In genomic region chr22:50304528-50305392, GRCh38 we compare ENCODE assay signal across 8 cellular contexts.
DNase-seq lines count a peak whose midpoint lies in the region; TF ChIP-seq lines count a peak whose summit lies in the region.

No MANE protein-coding gene starts in this region.

- peaks cover 6% of the 10 kb centered on the region for H3K36me3 ChIP-seq in GM06990 (ENCODE audit: control insufficient read depth, insufficient read depth, low read length)
- H3K36me3 ChIP-seq in rectal smooth muscle tissue (ENCODE audit: control insufficient read depth, insufficient read depth, low read length): no peaks in the 10 kb centered on the region

- POLR2A ChIA-PET in RWPE1 (lab: Yijun Ruan, JAX; ENCODE audit: low non-redundant PET): interaction anchor here (0.6 to 1.1 kb wide), 3 partner anchors 11 to 46 kb away, joined by 3 to 4 read pairs (median 3); no protein-coding TSS in a partner anchor

- H3K9ac ChIP-seq in rectal smooth muscle tissue (ENCODE audit: low read length): peak overlapping the region; percentile 64

- H3K27me3 ChIP-seq in GM06990 (replicated peaks; ENCODE audit: control insufficient read depth, insufficient read depth, low read length) (no peaks in the 10 kb centered on the region), rectal smooth muscle tissue (ENCODE audit: control insufficient read depth, insufficient read depth, low read length) (no peaks in the 10 kb centered on the region)

- no peak for DNase-seq in GM06990 (ENCODE audit: extremely low read depth, insufficient read length)
- DNase-seq in RWPE1 (ENCODE audit: low spot score): peak; percentile 71
- DNase-seq in fibroblast of mammary gland (ENCODE audit: low read depth): peak; percentile 46
- DNase-seq in activated effector memory CD4-positive, alpha-beta T cell treated with Interleukin-2 at 50 U/mL for 16 hours: no peak
- no peak for DNase-seq in activated CD4-positive, alpha-beta T cell treated with anti-CD3 and anti-CD28 coated beads, Interleukin-2, amount 50 U/mL, for 4 hours
- DNase-seq in middle frontal gyrus (ENCODE audit: extremely low spot score, low spot score): no peak
- DNase-seq in T-helper 9 cell: no peak

- H3K4me3 ChIP-seq in GM06990 (replicated peaks; ENCODE audit: low read depth, low read length) (peak overlapping the region; percentile 97), fibroblast of mammary gland (ENCODE audit: control insufficient read depth, low read depth, low read length) (peak overlapping the region; percentile 4), rectal smooth muscle tissue (ENCODE audit: low read length) (peak overlapping the region; percentile 84)

- CTCF ChIA-PET in RWPE1 (lab: Yijun Ruan, JAX): interaction anchor here (1.0 to 1.1 kb wide), 2 partner anchors 21 to 33 kb away, joined by 3 read pairs; no protein-coding TSS in a partner anchor

- peaks cover 47% of the 10 kb centered on the region for H3K4me1 ChIP-seq in rectal smooth muscle tissue (ENCODE audit: control insufficient read depth, insufficient read depth, low read length)

- no peak for TF ChIP-seq CTCF in GM06990 (IDR thresholded peaks at IDR 0.05; ENCODE audit: insufficient read depth, low read length, poor library complexity, severe bottlenecking)
- TF ChIP-seq CTCF in RWPE1 (conservative IDR thresholded peaks at IDR 0.05; ENCODE audit: low read depth): no peak
- TF ChIP-seq CTCF in fibroblast of mammary gland (conservative IDR thresholded peaks at IDR 0.05; ENCODE audit: control insufficient read depth, insufficient read depth, low read depth, low read length): no peak

- H3K27ac ChIP-seq in RWPE1 (peak overlapping the region; percentile 100), rectal smooth muscle tissue (ENCODE audit: low read depth, low read length) (peak overlapping the region; percentile 94)

Comparison
In these comparisons a context has a peak if more than half of its experiments do, and no peak if none do; other contexts are left out.
1. DNase-seq: peak in RWPE1 (single experiment) and fibroblast of mammary gland (single experiment); none in GM06990 (single experiment), activated effector memory CD4-positive, alpha-beta T cell treated with Interleukin-2 at 50 U/mL for 16 hours (single experiment), activated CD4-positive, alpha-beta T cell treated with anti-CD3 and anti-CD28 coated beads, Interleukin-2, amount 50 U/mL, for 4 hours (0 of 2), middle frontal gyrus (single experiment) and T-helper 9 cell (single experiment).
2. H3K4me3 ChIP-seq: peak in every context shown above with its lines; median percentile 97 in GM06990; 84 in rectal smooth muscle tissue; 4 in fibroblast of mammary gland.